ENCODE assay signal across 8 cellular contexts in the genomic region with DNA sequence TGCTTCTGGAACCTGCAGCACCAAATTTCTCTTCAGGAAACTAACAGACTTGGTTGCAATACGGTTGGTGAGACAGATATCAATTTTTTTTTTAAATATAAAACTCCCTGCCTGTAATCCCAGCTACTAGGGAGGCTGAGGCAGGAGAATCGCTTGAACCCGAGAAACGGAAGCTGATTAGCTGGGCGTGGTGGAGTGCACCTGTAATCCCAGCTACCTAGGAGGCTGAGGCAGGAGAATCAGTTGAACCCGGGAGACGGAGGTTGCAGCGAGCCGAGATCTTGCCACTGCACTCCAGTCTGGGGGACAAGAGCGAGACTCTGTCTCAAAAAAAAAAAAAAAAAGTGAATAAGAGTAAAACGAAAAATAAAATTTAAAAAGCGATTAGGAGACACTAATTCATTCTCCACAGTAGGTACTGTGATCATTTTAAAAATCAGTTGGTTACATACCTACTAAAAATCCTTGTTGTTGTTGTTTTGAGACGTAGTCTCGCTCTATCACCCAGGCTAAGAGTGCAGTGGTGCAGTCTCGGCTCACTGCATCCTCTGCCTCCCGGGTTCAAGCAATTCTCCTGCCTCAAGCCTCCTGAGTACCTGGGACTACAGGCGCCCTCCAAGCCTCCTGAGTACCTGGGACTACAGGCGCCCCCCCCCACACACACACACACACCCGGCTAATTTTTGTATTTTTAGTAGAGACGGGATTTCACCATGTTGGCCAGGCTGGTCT. TPM values are rescaled to one million over a fixed set of nuclear protein-coding genes. Genes with fewer than 3 reads are reported as not detected.
DNase-seq lines count a peak whose midpoint lies in the region; FAIRE-seq and TF ChIP-seq lines count a peak whose summit lies in the region.

No MANE protein-coding gene starts in this region.

- DNase-seq in Calu3, result no peak
- DNase-seq in NCI-H774 (lab: John Stamatoyannopoulos, UW), result peak; percentile 5
- DNase-seq in epithelial cell of esophagus (ENCODE audit: low read depth), result no peak
- no peak for DNase-seq in osteocyte (ENCODE audit: extremely low spot score, unreplicated experiment)
- DNase-seq in RCC 7860 (ENCODE audit: low spot score), result no peak
- DNase-seq in pons (ENCODE audit: low spot score), result no peak
- no peak for DNase-seq in SIG-M5 (lab: John Stamatoyannopoulos, UW)
- no peak for DNase-seq in stimulated activated CD4-positive, alpha-beta T cell treated with anti-CD3 and anti-CD28 coated beads, Interleukin-12 subunit alpha, Interleukin-12 subunit beta, amount 100 ng/mL, for 4 hours

- BruUV-seq in Calu3 (replicated peaks; lab: Mats Ljungman, UMichigan), result TSS peak; percentile 98

- no peaks in the 10 kb centered on the region for H3K27me3 Mint-ChIP-seq in Calu3 (ENCODE audit: unreplicated experiment)
- H3K27me3 Mint-ChIP-seq in osteocyte (ENCODE audit: unreplicated experiment), result no peaks in the 10 kb centered on the region

- peak overlapping the region; percentile 68 for H3K27ac Mint-ChIP-seq in Calu3 (ENCODE audit: unreplicated experiment)
- no peak overlapping the region for H3K27ac Mint-ChIP-seq in osteocyte (ENCODE audit: unreplicated experiment)

- H3K4me3 Mint-ChIP-seq in Calu3 (ENCODE audit: low read depth, unreplicated experiment) (peak overlapping the region; percentile 45), osteocyte (ENCODE audit: unreplicated experiment) (peak overlapping the region; percentile 72)

- H3K4me3 ChIP-seq in epithelial cell of esophagus (ENCODE audit: low read length), result peak overlapping the region; percentile 91

- peaks cover 12% of the 10 kb centered on the region for H3K36me3 Mint-ChIP-seq in Calu3 (ENCODE audit: insufficient read depth, unreplicated experiment)
- peaks cover 14% of the 10 kb centered on the region for H3K36me3 Mint-ChIP-seq in osteocyte (ENCODE audit: unreplicated experiment)

- H3K4me1 Mint-ChIP-seq in Calu3 (ENCODE audit: low read depth, unreplicated experiment), result peaks cover 16% of the 10 kb centered on the region
- H3K4me1 Mint-ChIP-seq in osteocyte (ENCODE audit: unreplicated experiment), result peaks cover 9% of the 10 kb centered on the region

- no peak for FAIRE-seq in RCC 7860 (lab: Jason Lieb, UNC)

- intact Hi-C loops in Calu3 (cut with micrococcal nuclease; ENCODE audit: unreplicated experiment), result loop anchor here (2.0 to 5.0 kb wide), 2 partner anchors 36 to 37 kb away; partner anchors contain the start of genes ANKRD34A and POLR3GL

- CTCF ChIA-PET in Calu3 (lab: Charles Lee), result interaction anchor here (0.7 to 2.2 kb wide), 17 partner anchors 9 to 109 kb away, joined by 3 to 17 read pairs (median 5); partner anchors contain the start of genes ANKRD34A, LIX1L, NUDT17 and PEX11B

- H3K9me3 Mint-ChIP-seq in Calu3 (ENCODE audit: low read depth, unreplicated experiment) (no peaks in the 10 kb centered on the region), osteocyte (ENCODE audit: unreplicated experiment) (no peaks in the 10 kb centered on the region)

- TF ChIP-seq CTCF in Calu3 (IDR thresholded peaks at IDR 0.05; ENCODE audit: unreplicated experiment) (no peak), epithelial cell of esophagus (IDR thresholded peaks at IDR 0.05; ENCODE audit: insufficient read depth, low read depth, low read length, missing control alignments) (no peak), osteocyte (IDR thresholded peaks at IDR 0.05) (no peak)

RNA-seq across cellular contexts. Expression of gene RBM8A, which starts 0.8 kb away (rescaled TPM):
- total RNA-seq in Calu3 (2022) (167 and 177 TPM in 2 replicates), osteocyte (108 and 114 TPM in 2 replicates)

RNA-seq across cellular contexts. Expression of gene PEX11B, which starts 9.6 kb away (rescaled TPM):
- total RNA-seq in Calu3 (2022) (27.1 and 27.3 TPM in 2 replicates), osteocyte (29.8 and 36.5 TPM in 2 replicates)

RNA-seq across cellular contexts. Expression of gene ITGA10, which starts 18.2 kb away (rescaled TPM):
- 0.34 and 0.68 TPM in 2 replicates for total RNA-seq in Calu3 (2022)
- 34.4 and 40.3 TPM in 2 replicates for total RNA-seq in osteocyte

RNA-seq across cellular contexts. Expression of gene LIX1L, which starts 29.7 kb away (rescaled TPM):
- total RNA-seq in Calu3 (2022), result 6.3 and 7.2 TPM in 2 replicates
- 52.2 and 54.0 TPM in 2 replicates for total RNA-seq in osteocyte

RNA-seq across cellular contexts. Expression of gene ANKRD34A, which starts 36.3 kb away (rescaled TPM):
- 0.19 and 0.27 TPM in 2 replicates for total RNA-seq in Calu3 (2022)
- 1.1 and 1.2 TPM in 2 replicates for total RNA-seq in osteocyte

Comparison
In these comparisons a context has a peak if more than half of its experiments do, and no peak if none do; other contexts are left out.
1. RNA of gene ITGA10, which starts 18.2 kb away (total RNA-seq): 34.4 to 40.3 TPM in osteocyte; 0.34 to 0.68 TPM in Calu3; every median in the first group is over 10 times any median in the second.